Comparison of ENCODE assay signal across 22 cellular contexts in the genomic region with DNA sequence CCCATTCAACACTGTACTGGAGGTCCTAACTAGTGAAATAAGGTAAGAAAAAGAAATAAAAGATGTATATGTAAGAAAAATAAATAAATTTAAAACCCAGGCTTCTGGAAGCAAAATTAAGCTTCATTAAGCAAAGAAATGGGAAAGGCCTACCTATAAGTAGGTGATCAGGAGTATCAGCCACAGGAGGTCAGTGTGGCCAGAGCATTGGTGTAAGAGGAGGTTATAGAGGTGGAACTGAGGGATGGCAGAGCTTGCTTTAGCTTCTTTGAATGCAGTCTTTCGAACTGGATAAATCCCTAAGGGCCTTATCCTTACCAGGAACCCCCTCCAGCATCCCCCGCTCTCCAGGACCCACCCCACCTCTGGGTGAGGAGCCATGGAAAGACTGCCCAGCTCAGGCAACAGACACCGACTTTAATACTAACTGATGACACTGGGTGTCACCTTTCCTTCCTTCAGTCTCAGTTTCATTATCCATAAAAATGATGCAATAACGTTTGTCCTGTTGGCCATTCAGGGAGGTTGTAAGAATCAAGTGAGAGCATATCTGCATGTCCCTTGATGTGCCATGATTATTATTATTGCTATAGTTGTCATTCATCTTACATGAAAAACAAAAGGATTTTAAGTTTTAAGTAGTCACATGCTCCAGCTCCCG. TPM values are rescaled to one million over a fixed set of nuclear protein-coding genes. Genes with fewer than 3 reads are reported as not detected.
A peak's percentile ranks its signal among the peaks of the same experiment; 100 is the strongest.
DNase-seq lines count a peak whose midpoint lies in the region; ATAC-seq and TF ChIP-seq lines count a peak whose summit lies in the region.
"Had no signal": no experiment of that assay in that cellular context is flagged by ENCODE, and none has a peak within 500 bp of the region (broad histone marks: within the 10 kb centered on the region; RNA-seq: fewer than 3 reads in every experiment).

No MANE protein-coding gene starts in this region.

- no peak overlapping the region for H3K4me3 Mint-ChIP-seq in activated T-cell treated with anti-CD3 and anti-CD28 coated beads, Interleukin-2, amount 50 U/mL, for 4 hours
- H3K4me3 Mint-ChIP-seq: activated CD8-positive, alpha-beta memory T cell treated with anti-CD3 and anti-CD28 coated beads, Interleukin-2, amount 10 ng/mL, durations not matched to agents 7 days and 5 days; activated naive CD8-positive, alpha-beta T cell treated with anti-CD3 and anti-CD28 coated beads, Interleukin-2, amount 50 U/mL, for 24 hours; IgD-negative memory B cell; stimulated activated naive CD8-positive, alpha-beta T cell treated with anti-CD3 and anti-CD28 coated beads, Interleukin-15, Interleukin-2, amounts not matched to agents 100 ng/mL and 50 ng/mL, for 24 hours had no signal

- TF ChIP-seq POLR2A in ovary (IDR thresholded peaks at IDR 0.05), result no peak

- H3K4me1 Mint-ChIP-seq in activated T-cell treated with anti-CD3 and anti-CD28 coated beads, Interleukin-2, amount 50 U/mL, for 4 hours (ENCODE audit: low read depth), result no peaks in the 10 kb centered on the region
- H3K4me1 Mint-ChIP-seq: activated CD8-positive, alpha-beta memory T cell treated with anti-CD3 and anti-CD28 coated beads, Interleukin-2, amount 10 ng/mL, durations not matched to agents 7 days and 5 days; activated naive CD8-positive, alpha-beta T cell treated with anti-CD3 and anti-CD28 coated beads, Interleukin-2, amount 50 U/mL, for 24 hours had no signal

- TF ChIP-seq EP300 in ovary (IDR thresholded peaks at IDR 0.05), result no peak

- no peaks in the 10 kb centered on the region for H3K36me3 Mint-ChIP-seq in activated T-cell treated with anti-CD3 and anti-CD28 coated beads, Interleukin-2, amount 50 U/mL, for 4 hours (ENCODE audit: insufficient read depth)
- H3K36me3 Mint-ChIP-seq: activated CD8-positive, alpha-beta memory T cell treated with anti-CD3 and anti-CD28 coated beads, Interleukin-2, amount 10 ng/mL, durations not matched to agents 7 days and 5 days; IgD-negative memory B cell had no signal

- H3K9me3 Mint-ChIP-seq in activated T-cell treated with anti-CD3 and anti-CD28 coated beads, Interleukin-2, amount 50 U/mL, for 4 hours, result no peaks in the 10 kb centered on the region
- H3K9me3 Mint-ChIP-seq: activated naive CD8-positive, alpha-beta T cell treated with anti-CD3 and anti-CD28 coated beads, Interleukin-2, amount 50 U/mL, for 24 hours; activated T-helper 2 cell treated with anti-CD3 and anti-CD28 coated beads, Interferon-gamma antibody, Interleukin-2, Interleukin-4, amounts not matched to agents 10 μg/mL and 5 μg/mL and 100 μg/mL, durations not matched to agents 14 hours and 24 hours and 36 hours; stimulated activated naive CD8-positive, alpha-beta T cell treated with anti-CD3 and anti-CD28 coated beads, Interleukin-15, Interleukin-2, amounts not matched to agents 100 ng/mL and 50 ng/mL, for 24 hours had no signal

- no peaks in the 10 kb centered on the region for H3K36me3 ChIP-seq in RWPE2 (ENCODE audit: low read depth)
- no peaks in the 10 kb centered on the region for H3K36me3 ChIP-seq in ovary
- no peaks in the 10 kb centered on the region for H3K36me3 ChIP-seq in aorta (ENCODE audit: control insufficient read depth in 1 of 2, insufficient read depth in 2 of 2, low read length in 1 of 2)
- H3K36me3 ChIP-seq: BLaER1 treated with 17β-estradiol and CSF1 and Interleukin-3, amounts not matched to agents 10 nM and 100 nM; esophagus squamous epithelium; lower lobe of right lung; pancreas had no signal

- H3K27me3 ChIP-seq in RWPE2 (ENCODE audit: insufficient read depth, poor library complexity, severe bottlenecking), result no peaks in the 10 kb centered on the region
- H3K27me3 ChIP-seq in ovary, result no peaks in the 10 kb centered on the region
- H3K27me3 ChIP-seq in aorta (ENCODE audit: control insufficient read depth in 1 of 2, insufficient read depth in 2 of 2, low read length in 1 of 2), result no peaks in the 10 kb centered on the region
- H3K27me3 ChIP-seq: BLaER1 treated with 17β-estradiol and CSF1 and Interleukin-3, amounts not matched to agents 10 nM and 100 nM; esophagus squamous epithelium; pancreas had no signal

- H3K9me3 ChIP-seq in RWPE2 (ENCODE audit: severe bottlenecking), result no peaks in the 10 kb centered on the region
- no peaks in the 10 kb centered on the region for H3K9me3 ChIP-seq in ovary
- H3K9me3 ChIP-seq in aorta (ENCODE audit: control insufficient read depth, low read length), result no peaks in the 10 kb centered on the region
- H3K9me3 ChIP-seq: BLaER1 treated with 17β-estradiol and CSF1 and Interleukin-3, amounts not matched to agents 10 nM and 100 nM; esophagus squamous epithelium; lower lobe of right lung; pancreas had no signal

- TF ChIP-seq CTCF in LNCaP clone FGC (IDR thresholded peaks at IDR 0.05; ENCODE audit: control insufficient read depth, extremely low read depth, insufficient read depth), result no peak
- peak; percentile 10 for TF ChIP-seq CTCF in RWPE2 (IDR thresholded peaks at IDR 0.05; ENCODE audit: poor library complexity, severe bottlenecking)
- TF ChIP-seq CTCF in ovary (IDR thresholded peaks at IDR 0.05), result no peak

- 0 out of 3 replicates have a peak, but pooled peaks have one; percentile 20 for ATAC-seq in RWPE2 (ENCODE audit: low read depth)
- ATAC-seq in left lobe of liver, result peak; percentile 84
- no peak for ATAC-seq in aorta (ENCODE audit: low FRiP score)
- ATAC-seq in activated T-cell treated with anti-CD3 and anti-CD28 coated beads, Interleukin-2, amount 50 U/mL, for 4 hours, result no peak
- ATAC-seq: activated CD8-positive, alpha-beta memory T cell treated with anti-CD3 and anti-CD28 coated beads, Interleukin-2, amount 10 ng/mL, durations not matched to agents 7 days and 5 days; activated naive CD8-positive, alpha-beta T cell treated with anti-CD3 and anti-CD28 coated beads, Interleukin-2, amount 50 U/mL, for 24 hours; lower lobe of right lung; pancreas; sciatic nerve had no signal

- DNase-seq in NCI-H2107 treated with DMSO at 0.1 percent for 48 hours (lab: John Stamatoyannopoulos, UW; ENCODE audit: unreplicated experiment) (peak; percentile 34), NCI-H2107 (lab: John Stamatoyannopoulos, UW) (no peak), LNCaP clone FGC (ENCODE audit: low read depth) (peak; percentile 17), RWPE2 (ENCODE audit: low spot score) (no peak), left lobe of liver (ENCODE audit: low spot score) (no peak), ovary (no peak), aorta (no peak)
- DNase-seq in activated T-cell treated with anti-CD3 and anti-CD28 coated beads, Interleukin-2, amount 50 U/mL, for 4 hours, result no peak
- DNase-seq: activated CD4-positive, alpha-beta T cell treated with anti-CD3 and anti-CD28 coated beads for 4 hours; activated CD8-positive, alpha-beta memory T cell treated with anti-CD3 and anti-CD28 coated beads, Interleukin-2, amount 10 ng/mL, durations not matched to agents 7 days and 5 days; activated naive CD8-positive, alpha-beta T cell treated with anti-CD3 and anti-CD28 coated beads, Interleukin-2, amount 50 U/mL, for 24 hours; esophagus squamous epithelium; GM23248; lower lobe of right lung; NCI-H1092; NCI-H226; pancreas had no signal

- 68 to 74% (median 72%) methylated on average over 5 of the region's 5 CpGs for WGBS in ovary, 3 donors
- 66 to 74% methylated on average over 5 of the region's 5 CpGs for WGBS in aorta, 2 donors

- H3K4me3 ChIP-seq in LNCaP clone FGC (ENCODE audit: low read depth, low read length), result no peak overlapping the region
- no peak overlapping the region for H3K4me3 ChIP-seq in RWPE2 (ENCODE audit: severe bottlenecking)
- H3K4me3 ChIP-seq in ovary, result no peak overlapping the region
- no peak overlapping the region for H3K4me3 ChIP-seq in aorta (ENCODE audit: low read length in 2 of 2)
- H3K4me3 ChIP-seq: BLaER1 treated with 17β-estradiol and CSF1 and Interleukin-3, amounts not matched to agents 10 nM and 100 nM; esophagus squamous epithelium; GM23248; lower lobe of right lung; pancreas had no signal

- H3K4me1 ChIP-seq in RWPE2 (ENCODE audit: insufficient read depth, poor library complexity, severe bottlenecking), result no peaks in the 10 kb centered on the region
- H3K4me1 ChIP-seq in ovary (ENCODE audit: insufficient read depth), result peaks cover 2% of the 10 kb centered on the region
- H3K4me1 ChIP-seq in aorta (ENCODE audit: control insufficient read depth in 1 of 2, insufficient read depth in 2 of 2, low read length in 2 of 2), result no peaks in the 10 kb centered on the region
- H3K4me1 ChIP-seq: esophagus squamous epithelium, lower lobe of right lung, pancreas had no signal

- peaks cover 61% of the 10 kb centered on the region for H3K27me3 Mint-ChIP-seq in activated T-cell treated with anti-CD3 and anti-CD28 coated beads, Interleukin-2, amount 50 U/mL, for 4 hours (ENCODE audit: low read depth)

- intact Hi-C loops in ovary (cut with DNase I) (no loop called here), aorta (cut with DNase I) (no loop called here)

- H3K27ac ChIP-seq in RWPE2 (ENCODE audit: poor library complexity, severe bottlenecking) (no peak overlapping the region), ovary (no peak overlapping the region), aorta (ENCODE audit: low read depth in 1 of 2, low read length in 2 of 2) (no peak overlapping the region)
- H3K27ac ChIP-seq: BLaER1 treated with 17β-estradiol and CSF1 and Interleukin-3, amounts not matched to agents 10 nM and 100 nM; esophagus squamous epithelium; GM23248; lower lobe of right lung; pancreas had no signal

RNA-seq across cellular contexts. Expression of a gene that starts 50.9 kb away (rescaled TPM):
- total RNA-seq in left lobe of liver (116 TPM), ovary (100 to 1,000 TPM; 125 to 278 (median 230) TPM), aorta (100 to 1,000 TPM; 425 to 446 TPM)
- polyA plus RNA-seq in ovary (100 to 1,000 TPM; 127 to 306 TPM), aorta (100 to 1,000 TPM; 107 to 131 TPM)
- total RNA-seq in activated T-cell treated with anti-CD3 and anti-CD28 coated beads, Interleukin-2, amount 50 U/mL, for 4 hours, result 10 to 100 TPM; 27.0 to 40.3 (median 32.2) TPM

Comparison
In these comparisons a context has a peak if more than half of its experiments do, and no peak if none do; other contexts are left out.
1. DNase-seq: peak in NCI-H2107 treated with DMSO at 0.1 percent for 48 hours (single experiment) and LNCaP clone FGC (single experiment); none in NCI-H2107 (single experiment), RWPE2 (single experiment), left lobe of liver (single experiment), ovary (0 of 5), aorta (0 of 2) and activated T-cell treated with anti-CD3 and anti-CD28 coated beads, Interleukin-2, amount 50 U/mL, for 4 hours (single experiment).
2. ATAC-seq: peak in RWPE2 (single experiment) and left lobe of liver (single experiment); none in aorta (single experiment) and activated T-cell treated with anti-CD3 and anti-CD28 coated beads, Interleukin-2, amount 50 U/mL, for 4 hours (0 of 2).